Comparison of ENCODE assay signal across 8 cellular contexts in the genomic region with DNA sequence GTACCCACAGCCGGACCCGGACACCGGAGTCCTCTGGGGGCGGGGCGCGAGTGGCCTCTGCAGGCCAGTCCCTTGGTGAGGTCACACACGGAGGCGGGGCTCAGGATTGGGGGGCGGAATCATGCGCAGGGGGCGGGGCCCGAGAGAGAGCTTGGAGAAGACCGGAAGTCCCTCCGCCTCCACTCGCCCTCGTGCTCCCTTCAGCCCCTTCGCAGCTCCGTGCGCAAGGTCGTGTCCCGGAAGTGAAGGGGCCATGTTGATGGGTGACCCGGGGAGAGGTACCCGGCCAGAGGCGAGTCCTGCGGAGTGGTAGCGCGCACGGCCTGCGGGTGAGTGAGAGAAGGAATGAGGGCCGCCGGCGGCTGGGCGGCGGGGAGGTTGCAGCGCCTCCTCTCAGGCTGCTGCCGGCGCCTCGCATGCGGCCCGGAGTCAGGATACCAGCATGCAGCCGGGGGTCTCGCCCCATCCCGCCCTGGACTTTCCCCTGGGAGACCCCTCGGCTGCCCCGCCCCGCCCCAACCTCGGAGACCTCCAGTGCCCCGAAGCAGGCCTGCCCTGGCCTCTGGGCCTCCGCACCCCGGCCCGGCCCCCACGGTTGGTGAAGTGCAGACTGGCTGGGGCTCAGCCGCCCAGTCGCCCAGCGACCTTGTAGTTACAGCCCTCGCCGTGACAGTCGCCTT. TPM values are rescaled to one million over a fixed set of nuclear protein-coding genes. Genes with fewer than 3 reads are reported as not detected.
DNase-seq lines count a peak whose midpoint lies in the region; ATAC-seq and TF ChIP-seq lines count a peak whose summit lies in the region.

A gene (plus strand): TSS at position 182 of the 680 bp plus-strand sequence. CDS start 9,005 bp downstream, outside the sequence.

- peaks cover 6% of the 10 kb centered on the region for H3K4me1 ChIP-seq in prostate gland (replicated peaks)

- H3K9me3 ChIP-seq in prostate gland = no peaks in the 10 kb centered on the region

- peak; percentile 82 for ATAC-seq in HG02763 (IDR thresholded peaks at IDR 0.05; ENCODE audit: unreplicated experiment)
- ATAC-seq in left cardiac atrium = peak; percentile 96 to 99

- H3K4me1 Mint-ChIP-seq in T-helper 1 cell treated with Interleukin-12 subunit alpha and Interleukin-12 subunit beta and Interleukin-4 antibody, amounts not matched to agents 30 μg/mL and 1 μg/mL, for 36 hours (ENCODE audit: low read depth) = peaks cover 24% of the 10 kb centered on the region

- peak within 1 kb of the TSS; percentile 96 for H3K27ac Mint-ChIP-seq in T-helper 1 cell treated with Interleukin-12 subunit alpha and Interleukin-12 subunit beta and Interleukin-4 antibody, amounts not matched to agents 30 μg/mL and 1 μg/mL, for 36 hours

- peak; percentile 65 for DNase-seq in NCI-H1436 treated with DMSO at 0.1 percent for 48 hours (lab: John Stamatoyannopoulos, UW)
- peak; percentile 95 for DNase-seq in amniotic stem cell (lab: John Stamatoyannopoulos, UW)
- DNase-seq in left cardiac atrium = peak; percentile 99
- DNase-seq in prostate gland (ENCODE audit: low spot score) = peak; percentile 98
- peak; percentile 98 for DNase-seq in ureter (ENCODE audit: low spot score)

- WGBS in prostate gland = under 1% methylated on average over 56 of the region's 58 CpGs

- TF ChIP-seq POLR2A in prostate gland (IDR thresholded peaks at IDR 0.05) = peak; percentile 66

- H3K4me3 ChIP-seq in GM12875 (ENCODE audit: low read depth, low read length) = peak within 1 kb of the TSS; percentile 97
- H3K4me3 ChIP-seq in prostate gland = peak within 1 kb of the TSS; percentile 77 to 78

- peaks cover 25% of the 10 kb centered on the region for H3K36me3 Mint-ChIP-seq in T-helper 1 cell treated with Interleukin-12 subunit alpha and Interleukin-12 subunit beta and Interleukin-4 antibody, amounts not matched to agents 30 μg/mL and 1 μg/mL, for 36 hours (ENCODE audit: low read depth)

- TF ChIP-seq CTCF in GM12875 (IDR thresholded peaks at IDR 0.05; ENCODE audit: borderline replicate concordance, insufficient read depth, low read depth, low read length) (no peak), prostate gland (IDR thresholded peaks at IDR 0.05) (peak in 2 of 4 experiments; percentile 2 to 15)

- peaks cover 0 to 6% of the 10 kb centered on the region in 2 donors for H3K36me3 ChIP-seq in prostate gland

- peak within 1 kb of the TSS; percentile 82 to 88 for H3K27ac ChIP-seq in prostate gland

- H3K27me3 Mint-ChIP-seq in T-helper 1 cell treated with Interleukin-12 subunit alpha and Interleukin-12 subunit beta and Interleukin-4 antibody, amounts not matched to agents 30 μg/mL and 1 μg/mL, for 36 hours (ENCODE audit: low read depth) = peaks cover 6% of the 10 kb centered on the region

- intact Hi-C loops in left cardiac atrium (cut with DNase I) (no loop called here), prostate gland (cut with DNase I) (no loop called here)

- no peaks in the 10 kb centered on the region for H3K27me3 ChIP-seq in prostate gland (replicated peaks; ENCODE audit: insufficient read depth)

- H3K9me3 Mint-ChIP-seq in T-helper 1 cell treated with Interleukin-12 subunit alpha and Interleukin-12 subunit beta and Interleukin-4 antibody, amounts not matched to agents 30 μg/mL and 1 μg/mL, for 36 hours = no peaks in the 10 kb centered on the region

- peak within 1 kb of the TSS; percentile 99 for H3K4me3 Mint-ChIP-seq in T-helper 1 cell treated with Interleukin-12 subunit alpha and Interleukin-12 subunit beta and Interleukin-4 antibody, amounts not matched to agents 30 μg/mL and 1 μg/mL, for 36 hours

RNA-seq across cellular contexts. Expression of the gene that starts here (rescaled TPM):
- total RNA-seq in left cardiac atrium (10 to 100 TPM; 18.1 to 29.0 TPM), prostate gland (10 to 100 TPM; 24.0 to 38.6 TPM), ureter (30.1 TPM)

Comparison
In these comparisons a context has a peak if more than half of its experiments do, and no peak if none do; other contexts are left out.
1. Peak in every context shown above with its lines: DNase-seq, ATAC-seq, H3K4me3 ChIP-seq and H3K27ac ChIP-seq.